In genomic region chr3:150469031-150469930, GRCh38 we compare ENCODE assay signal across 1 cellular context.
TF ChIP-seq lines count a peak whose summit lies in the region.

No MANE protein-coding gene starts in this region.

TF ChIP-seq in HEK293, 187 proteins besides CTCF, POLR2A, EP300 and RAD21 (continued from another document):
- TF ChIP-seq, protein P1, sequence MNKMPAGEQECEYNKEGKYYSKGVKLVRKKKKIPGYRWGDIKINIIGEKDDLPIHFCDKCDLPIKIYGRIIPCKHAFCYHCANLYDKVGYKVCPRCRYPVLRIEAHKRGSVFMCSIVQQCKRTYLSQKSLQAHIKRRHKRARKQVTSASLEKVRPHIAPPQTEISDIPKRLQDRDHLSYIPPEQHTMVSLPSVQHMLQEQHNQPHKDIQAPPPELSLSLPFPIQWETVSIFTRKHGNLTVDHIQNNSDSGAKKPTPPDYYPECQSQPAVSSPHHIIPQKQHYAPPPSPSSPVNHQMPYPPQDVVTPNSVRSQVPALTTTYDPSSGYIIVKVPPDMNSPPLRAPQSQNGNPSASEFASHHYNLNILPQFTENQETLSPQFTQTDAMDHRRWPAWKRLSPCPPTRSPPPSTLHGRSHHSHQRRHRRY (tag by site-specific recombination; IDR thresholded peaks at IDR 0.05) = no peak
- no peak for TF ChIP-seq ZNF114 (tag by site-specific recombination; IDR thresholded peaks at IDR 0.05)
- TF ChIP-seq, protein P2, sequence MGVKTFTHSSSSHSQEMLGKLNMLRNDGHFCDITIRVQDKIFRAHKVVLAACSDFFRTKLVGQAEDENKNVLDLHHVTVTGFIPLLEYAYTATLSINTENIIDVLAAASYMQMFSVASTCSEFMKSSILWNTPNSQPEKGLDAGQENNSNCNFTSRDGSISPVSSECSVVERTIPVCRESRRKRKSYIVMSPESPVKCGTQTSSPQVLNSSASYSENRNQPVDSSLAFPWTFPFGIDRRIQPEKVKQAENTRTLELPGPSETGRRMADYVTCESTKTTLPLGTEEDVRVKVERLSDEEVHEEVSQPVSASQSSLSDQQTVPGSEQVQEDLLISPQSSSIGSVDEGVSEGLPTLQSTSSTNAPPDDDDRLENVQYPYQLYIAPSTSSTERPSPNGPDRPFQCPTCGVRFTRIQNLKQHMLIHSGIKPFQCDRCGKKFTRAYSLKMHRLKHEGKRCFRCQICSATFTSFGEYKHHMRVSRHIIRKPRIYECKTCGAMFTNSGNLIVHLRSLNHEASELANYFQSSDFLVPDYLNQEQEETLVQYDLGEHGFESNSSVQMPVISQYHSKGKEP (tag by site-specific recombination; IDR thresholded peaks at IDR 0.05) = no peak
- TF ChIP-seq ZNF223 (tag by site-specific recombination; IDR thresholded peaks at IDR 0.05) = no peak
- 0 out of 2 replicates have a peak, but pooled peaks have one; percentile 29 for TF ChIP-seq ZNF600 (tag by site-specific recombination; IDR thresholded peaks at IDR 0.05)
- TF ChIP-seq YY1 (tag by site-specific recombination; IDR thresholded peaks at IDR 0.05) = no peak
- TF ChIP-seq ZNF530 (tag by site-specific recombination; IDR thresholded peaks at IDR 0.05; ENCODE audit: low read depth) = no peak
- TF ChIP-seq ZNF747 (tag by site-specific recombination; IDR thresholded peaks at IDR 0.05) = no peak
